8 cellular contexts compared by ENCODE assay signal in the genomic region with DNA sequence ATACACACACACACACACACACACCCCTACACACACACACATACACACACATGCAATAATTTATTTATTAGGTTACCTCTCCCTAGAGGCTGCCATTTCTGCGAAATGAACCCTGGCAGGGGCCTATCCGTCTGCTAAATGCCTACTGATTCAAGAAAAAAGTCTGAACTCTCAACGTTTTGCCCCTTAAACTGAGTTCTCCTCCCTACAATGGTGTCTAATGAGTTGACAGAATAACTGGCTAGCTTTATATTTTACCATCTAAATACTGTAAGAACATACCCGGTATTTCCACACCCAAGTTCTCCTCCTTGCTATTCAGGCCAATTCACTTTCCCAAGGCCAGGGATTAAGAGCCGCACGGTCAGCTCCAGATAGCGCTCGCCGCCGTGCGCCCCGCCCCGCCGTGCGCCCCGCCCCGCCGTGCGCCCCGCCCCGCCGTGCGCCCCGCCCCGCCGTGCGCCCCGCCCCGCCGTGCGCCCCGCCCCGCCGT. TPM values are rescaled to one million over a fixed set of nuclear protein-coding genes. Genes with fewer than 3 reads are reported as not detected.
DNase-seq lines count a peak whose midpoint lies in the region; ATAC-seq, FAIRE-seq and TF ChIP-seq lines count a peak whose summit lies in the region.

No MANE protein-coding gene starts in this region.

- H3K4me1 Mint-ChIP-seq in activated CD4-positive, alpha-beta memory T cell treated with anti-CD3 and anti-CD28 coated beads, Interleukin-2, amount 10 ng/mL, durations not matched to agents 7 days and 5 days: peaks cover 43% of the 10 kb centered on the region
- peaks cover 23% of the 10 kb centered on the region for H3K4me1 Mint-ChIP-seq in osteocyte (ENCODE audit: unreplicated experiment)

- peak overlapping the region; percentile 55 for H3K27ac Mint-ChIP-seq in activated CD4-positive, alpha-beta memory T cell treated with anti-CD3 and anti-CD28 coated beads, Interleukin-2, amount 10 ng/mL, durations not matched to agents 7 days and 5 days
- H3K27ac Mint-ChIP-seq in osteocyte (ENCODE audit: unreplicated experiment): peak overlapping the region; percentile 52

- peak; percentile 50 for ATAC-seq in HG02840 (IDR thresholded peaks at IDR 0.05; ENCODE audit: low FRiP score, unreplicated experiment)

- peak; percentile 82 for DNase-seq in AG20443 (ENCODE audit: low spot score)
- DNase-seq in GM12892 (ENCODE audit: insufficient read length): peak; percentile 5
- DNase-seq in NCI-H1105 (lab: John Stamatoyannopoulos, UW): peak; percentile 46
- no peak for DNase-seq in activated CD4-positive, alpha-beta memory T cell treated with anti-CD3 and anti-CD28 coated beads, Interleukin-2, amount 10 ng/mL, durations not matched to agents 7 days and 5 days
- peak; percentile 58 for DNase-seq in globus pallidus (ENCODE audit: low spot score)
- no peak for DNase-seq in osteocyte (ENCODE audit: extremely low spot score, unreplicated experiment)
- DNase-seq in COLO668 (lab: John Stamatoyannopoulos, UW; ENCODE audit: unreplicated experiment): no peak

- CTCF ChIA-PET in activated CD4-positive, alpha-beta memory T cell treated with anti-CD3 and anti-CD28 coated beads, Interleukin-2, amount 10 ng/mL, durations not matched to agents 7 days and 5 days (lab: Charles Lee): interaction anchor here (0.6 to 1.7 kb wide), 2 partner anchors 10 to 11 kb away, joined by 3 to 8 read pairs; no protein-coding TSS in a partner anchor

- no peak for FAIRE-seq in GM12892 (lab: Jason Lieb, UNC)

- peaks cover 21% of the 10 kb centered on the region for H3K36me3 Mint-ChIP-seq in activated CD4-positive, alpha-beta memory T cell treated with anti-CD3 and anti-CD28 coated beads, Interleukin-2, amount 10 ng/mL, durations not matched to agents 7 days and 5 days (ENCODE audit: low read depth)
- H3K36me3 Mint-ChIP-seq in osteocyte (ENCODE audit: unreplicated experiment): peaks cover 5% of the 10 kb centered on the region

- H3K9me3 Mint-ChIP-seq in activated CD4-positive, alpha-beta memory T cell treated with anti-CD3 and anti-CD28 coated beads, Interleukin-2, amount 10 ng/mL, durations not matched to agents 7 days and 5 days: no peaks in the 10 kb centered on the region
- H3K9me3 Mint-ChIP-seq in osteocyte (ENCODE audit: unreplicated experiment): peaks cover 2% of the 10 kb centered on the region

- no peak for TF ChIP-seq CTCF in osteocyte (IDR thresholded peaks at IDR 0.05)

- POLR2A ChIA-PET in activated CD4-positive, alpha-beta memory T cell treated with anti-CD3 and anti-CD28 coated beads, Interleukin-2, amount 10 ng/mL, durations not matched to agents 7 days and 5 days (lab: Charles Lee): interaction anchor here (0.8 to 1.1 kb wide), 2 partner anchors 8 to 9 kb away, joined by 3 to 4 read pairs; no protein-coding TSS in a partner anchor

- no peak for TF ChIP-seq POLR2A in GM12892 (IDR thresholded peaks at IDR 0.05; ENCODE audit: low read depth, low read length)

- H3K27me3 Mint-ChIP-seq in activated CD4-positive, alpha-beta memory T cell treated with anti-CD3 and anti-CD28 coated beads, Interleukin-2, amount 10 ng/mL, durations not matched to agents 7 days and 5 days: peaks cover 5% of the 10 kb centered on the region
- H3K27me3 Mint-ChIP-seq in osteocyte (ENCODE audit: unreplicated experiment): no peaks in the 10 kb centered on the region

- H3K4me3 Mint-ChIP-seq in activated CD4-positive, alpha-beta memory T cell treated with anti-CD3 and anti-CD28 coated beads, Interleukin-2, amount 10 ng/mL, durations not matched to agents 7 days and 5 days: peak overlapping the region; percentile 74
- H3K4me3 Mint-ChIP-seq in osteocyte (ENCODE audit: unreplicated experiment): peak overlapping the region; percentile 74

RNA-seq across cellular contexts. Expression of a gene that starts 0.3 kb away (rescaled TPM):
- polyA plus RNA-seq in GM12892 (2012; ENCODE audit: missing spikeins): 29.2 TPM
- total RNA-seq in activated CD4-positive, alpha-beta memory T cell treated with anti-CD3 and anti-CD28 coated beads, Interleukin-2, amount 10 ng/mL, durations not matched to agents 7 days and 5 days: 10 to 100 TPM; 22.3 to 22.5 TPM
- 18.8 and 23.2 TPM in 2 replicates for total RNA-seq in osteocyte

RNA-seq across cellular contexts. Expression of a gene that starts 46.2 kb away (rescaled TPM):
- 11.2 TPM for polyA plus RNA-seq in GM12892 (2012; ENCODE audit: missing spikeins)
- total RNA-seq in activated CD4-positive, alpha-beta memory T cell treated with anti-CD3 and anti-CD28 coated beads, Interleukin-2, amount 10 ng/mL, durations not matched to agents 7 days and 5 days: 1 to 10 TPM; 6.7 to 8.6 TPM
- 8.2 and 10.0 TPM in 2 replicates for total RNA-seq in osteocyte

Comparison
In these comparisons a context has a peak if more than half of its experiments do, and no peak if none do; other contexts are left out.
1. DNase-seq: peak in AG20443 (single experiment), GM12892 (single experiment), NCI-H1105 (single experiment) and globus pallidus (single experiment); none in activated CD4-positive, alpha-beta memory T cell treated with anti-CD3 and anti-CD28 coated beads, Interleukin-2, amount 10 ng/mL, durations not matched to agents 7 days and 5 days (single experiment), osteocyte (single experiment) and COLO668 (single experiment).